ENCODE assay signal across 38 cellular contexts in genomic region chr20:57973886-57974285, GRCh38.
"Had no signal": no experiment of that assay in that cellular context is flagged by ENCODE, and none has a peak within 500 bp of the region (broad histone marks: within the 10 kb centered on the region; RNA-seq: fewer than 3 reads in every experiment).

No MANE protein-coding gene starts in this region.

- H3K27me3 Mint-ChIP-seq: activated naive CD8-positive, alpha-beta T cell treated with anti-CD3 and anti-CD28 coated beads for 36 hours had no signal

- H3K36me3 Mint-ChIP-seq: activated naive CD4-positive, alpha-beta T cell treated with anti-CD3 and anti-CD28 coated beads, Interleukin-2, amount 10 ng/mL, durations not matched to agents 7 days and 5 days; activated naive CD4-positive, alpha-beta T cell treated with anti-CD3 and anti-CD28 coated beads, Interleukin-2, amount 50 U/mL, for 24 hours; activated naive CD4-positive, alpha-beta T cell treated with anti-CD3 and anti-CD28 coated beads, Interleukin-2, amount 50 U/mL, for 72 hours; activated naive CD8-positive, alpha-beta T cell; activated naive CD8-positive, alpha-beta T cell treated with anti-CD3 and anti-CD28 coated beads, Interleukin-2, amount 10 ng/mL, durations not matched to agents 7 days and 5 days; brain had no signal

- DNase-seq: activated effector memory CD4-positive, alpha-beta T cell treated with anti-CD3 and anti-CD28 coated beads, Interleukin-2, amount 50 U/mL, for 16 hours; activated effector memory CD4-positive, alpha-beta T cell treated with Interleukin-2 at 50 U/mL for 16 hours; activated gamma-delta T cell; activated gamma-delta T cell treated with Interleukin-2 at 50 U/mL for 16 hours; activated naive CD4-positive, alpha-beta T cell; activated naive CD4-positive, alpha-beta T cell treated with anti-CD3 and anti-CD28 coated beads for 36 hours; activated naive CD4-positive, alpha-beta T cell treated with anti-CD3 and anti-CD28 coated beads, Interleukin-2, amount 10 ng/mL, durations not matched to agents 7 days and 5 days; activated naive CD4-positive, alpha-beta T cell treated with anti-CD3 and anti-CD28 coated beads, Interleukin-2, amount 50 U/mL, for 16 hours; activated naive CD4-positive, alpha-beta T cell treated with Interleukin-2 at 50 U/mL for 16 hours; activated naive CD8-positive, alpha-beta T cell treated with anti-CD3 and anti-CD28 coated beads for 36 hours; activated naive CD8-positive, alpha-beta T cell treated with anti-CD3 and anti-CD28 coated beads, Interleukin-2, amount 10 ng/mL, durations not matched to agents 7 days and 5 days; activated naive CD8-positive, alpha-beta T cell treated with anti-CD3 and anti-CD28 coated beads, Interleukin-2, amount 50 U/mL, for 24 hours; activated T-cell treated with anti-CD3 and anti-CD28 coated beads for 4 hours; activated T-cell treated with anti-CD3 and anti-CD28 coated beads, Interleukin-2, amount 50 U/mL, for 1 hour; activated T-cell treated with anti-CD3 and anti-CD28 coated beads, Interleukin-2, amount 50 U/mL, for 24 hours; activated T-cell treated with anti-CD3 and anti-CD28 coated beads, Interleukin-2, amount 50 U/mL, for 4 hours; activated T-cell treated with anti-CD3 and anti-CD28 coated beads, Interleukin-2, amount 50 U/mL, for 48 hours; activated T-cell treated with anti-CD3 and anti-CD28 coated beads, Interleukin-2, amount 50 U/mL, for 72 hours; adrenal gland; amniotic stem cell; amygdala; anterior cingulate cortex; body of pancreas; brain microvascular endothelial cell; caudate nucleus; central memory CD4-positive, alpha-beta T cell; cerebellar nuclear complex had no signal

- H3K27ac ChIP-seq: adrenal gland, ascending aorta, body of pancreas, brain microvascular endothelial cell, breast epithelium, cardiac muscle cell had no signal

- H3K27me3 ChIP-seq: adrenal gland, ascending aorta, body of pancreas, breast epithelium had no signal

- ATAC-seq: activated naive CD4-positive, alpha-beta T cell treated with anti-CD3 and anti-CD28 coated beads, Interleukin-2, amount 50 U/mL, for 72 hours; activated naive CD8-positive, alpha-beta T cell treated with anti-CD3 and anti-CD28 coated beads, Interleukin-2, amount 50 U/mL, for 24 hours; activated T-cell treated with anti-CD3 and anti-CD28 coated beads, Interleukin-2, amount 50 U/mL, for 4 hours; activated T-cell treated with anti-CD3 and anti-CD28 coated beads, Interleukin-2, amount 50 U/mL, for 72 hours; activated T-helper 17 cell treated with anti-CD3 and anti-CD28 coated beads, Interleukin-2, amount 50 U/mL, for 72 hours; body of pancreas had no signal

- H3K9me3 Mint-ChIP-seq: activated naive CD4-positive, alpha-beta T cell treated with anti-CD3 and anti-CD28 coated beads, Interleukin-2, amount 50 U/mL, for 24 hours; activated T-helper 1 cell treated with anti-CD3 and anti-CD28 coated beads, Interleukin-12 subunit alpha, Interleukin-12 subunit beta, Interleukin-2, Interleukin-4 antibody, amounts not matched to agents 30 ng/mL and 10 ng/mL and 1 ng/mL, durations not matched to agents 14 hours and 24 hours and 36 hours had no signal

- H3K4me1 Mint-ChIP-seq: activated naive CD4-positive, alpha-beta T cell treated with anti-CD3 and anti-CD28 coated beads, Interleukin-2, amount 10 ng/mL, durations not matched to agents 7 days and 5 days; activated naive CD4-positive, alpha-beta T cell treated with anti-CD3 and anti-CD28 coated beads, Interleukin-2, amount 50 U/mL, for 24 hours; activated naive CD8-positive, alpha-beta T cell treated with anti-CD3 and anti-CD28 coated beads for 36 hours; activated naive CD8-positive, alpha-beta T cell treated with anti-CD3 and anti-CD28 coated beads, Interleukin-2, amount 50 U/mL, for 24 hours; activated T-helper 17 cell treated with anti-CD3 and anti-CD28 coated beads, Interleukin-2, amount 50 U/mL, for 72 hours; central memory CD8-positive, alpha-beta T cell had no signal

- H3K9me3 ChIP-seq: adrenal gland, ascending aorta, body of pancreas, breast epithelium had no signal

- H3K27ac Mint-ChIP-seq: activated naive CD4-positive, alpha-beta T cell treated with anti-CD3 and anti-CD28 coated beads for 36 hours; activated naive CD4-positive, alpha-beta T cell treated with anti-CD3 and anti-CD28 coated beads, Interleukin-2, amount 10 ng/mL, durations not matched to agents 7 days and 5 days; activated naive CD4-positive, alpha-beta T cell treated with anti-CD3 and anti-CD28 coated beads, Interleukin-2, amount 50 U/mL, for 24 hours; activated naive CD4-positive, alpha-beta T cell treated with anti-CD3 and anti-CD28 coated beads, Interleukin-2, amount 50 U/mL, for 72 hours; activated naive CD8-positive, alpha-beta T cell; activated naive CD8-positive, alpha-beta T cell treated with anti-CD3 and anti-CD28 coated beads for 36 hours; activated naive CD8-positive, alpha-beta T cell treated with anti-CD3 and anti-CD28 coated beads, Interleukin-2, amount 10 ng/mL, durations not matched to agents 7 days and 5 days; activated naive CD8-positive, alpha-beta T cell treated with anti-CD3 and anti-CD28 coated beads, Interleukin-2, amount 50 U/mL, for 24 hours; activated T-cell treated with anti-CD3 and anti-CD28 coated beads, Interleukin-2, amount 50 U/mL, for 24 hours; activated T-cell treated with anti-CD3 and anti-CD28 coated beads, Interleukin-2, amount 50 U/mL, for 72 hours; activated T-helper 1 cell treated with anti-CD3 and anti-CD28 coated beads, Interleukin-12 subunit alpha, Interleukin-12 subunit beta, Interleukin-2, Interleukin-4 antibody, amounts not matched to agents 30 ng/mL and 10 ng/mL and 1 ng/mL, durations not matched to agents 14 hours and 24 hours and 36 hours; activated T-helper 17 cell treated with anti-CD3 and anti-CD28 coated beads, Interleukin-2, amount 50 U/mL, for 72 hours; activated T-helper 2 cell treated with anti-CD3 and anti-CD28 coated beads, Interferon-gamma antibody, Interleukin-2, Interleukin-4, amounts not matched to agents 10 μg/mL and 5 μg/mL and 100 μg/mL, durations not matched to agents 14 hours and 24 hours and 36 hours; brain had no signal

- H3K4me3 Mint-ChIP-seq: activated naive CD4-positive, alpha-beta T cell treated with anti-CD3 and anti-CD28 coated beads for 36 hours; activated naive CD4-positive, alpha-beta T cell treated with anti-CD3 and anti-CD28 coated beads, Interleukin-2, amount 10 ng/mL, durations not matched to agents 7 days and 5 days; activated naive CD4-positive, alpha-beta T cell treated with anti-CD3 and anti-CD28 coated beads, Interleukin-2, amount 50 U/mL, for 24 hours; activated naive CD8-positive, alpha-beta T cell; activated naive CD8-positive, alpha-beta T cell treated with anti-CD3 and anti-CD28 coated beads for 36 hours; activated naive CD8-positive, alpha-beta T cell treated with anti-CD3 and anti-CD28 coated beads, Interleukin-2, amount 10 ng/mL, durations not matched to agents 7 days and 5 days; activated naive CD8-positive, alpha-beta T cell treated with anti-CD3 and anti-CD28 coated beads, Interleukin-2, amount 50 U/mL, for 24 hours; activated T-cell treated with anti-CD3 and anti-CD28 coated beads, Interleukin-2, amount 50 U/mL, for 24 hours; activated T-cell treated with anti-CD3 and anti-CD28 coated beads, Interleukin-2, amount 50 U/mL, for 4 hours; activated T-cell treated with anti-CD3 and anti-CD28 coated beads, Interleukin-2, amount 50 U/mL, for 72 hours; activated T-helper 1 cell treated with anti-CD3 and anti-CD28 coated beads, Interleukin-12 subunit alpha, Interleukin-12 subunit beta, Interleukin-2, Interleukin-4 antibody, amounts not matched to agents 30 ng/mL and 10 ng/mL and 1 ng/mL, durations not matched to agents 14 hours and 24 hours and 36 hours; activated T-helper 17 cell treated with anti-CD3 and anti-CD28 coated beads, Interleukin-2, amount 50 U/mL, for 72 hours; brain; central memory CD8-positive, alpha-beta T cell had no signal

- H3K36me3 ChIP-seq: adrenal gland, ascending aorta, brain microvascular endothelial cell, breast epithelium, cardiac muscle cell had no signal

- H3K4me3 ChIP-seq: adrenal gland, ascending aorta, body of pancreas, breast epithelium, cardiac muscle cell had no signal

- H3K4me1 ChIP-seq: adrenal gland, body of pancreas, breast epithelium had no signal
